16 cellular contexts compared by ENCODE assay signal in genomic region chr14:101451166-101451565, GRCh38.
DNase-seq lines count a peak whose midpoint lies in the region; TF ChIP-seq lines count a peak whose summit lies in the region.
"Had no signal": no experiment of that assay in that cellular context is flagged by ENCODE, and none has a peak within 500 bp of the region (broad histone marks: within the 10 kb centered on the region; RNA-seq: fewer than 3 reads in every experiment).

No MANE protein-coding gene starts in this region.

- intact Hi-C loops in spleen (cut with DNase I; ENCODE audit: low total_unique reads): no loop called here

- H3K27me3 ChIP-seq in H7 (ENCODE audit: control insufficient read depth, insufficient read depth, low read length) (peaks cover 6% of the 10 kb centered on the region; the same call in 1 of the 2 replicates), spleen (replicated peaks in 1 of 7) (peaks cover 0 to 80% (median 13%) of the 10 kb centered on the region in 7 donors)

- no peak for TF ChIP-seq CTCF in spleen (IDR thresholded peaks at IDR 0.05 in 8 of 11, conservative IDR thresholded peaks at IDR 0.05 in 3 of 11)

- no peaks in the 10 kb centered on the region for H3K9me3 ChIP-seq in spleen
- H3K9me3 ChIP-seq: Caco-2 had no signal

- H3K4me1 ChIP-seq in spleen: no peaks in the 10 kb centered on the region
- H3K4me1 ChIP-seq: Caco-2 had no signal

- no peak overlapping the region for H3K4me3 ChIP-seq in H7 (ENCODE audit: insufficient read depth, low read depth, low read length)
- H3K4me3 ChIP-seq in spleen: no peak overlapping the region
- H3K4me3 ChIP-seq: GM23338 had no signal

- DNase-seq in NCI-H2171 treated with DMSO at 0.1 percent for 48 hours (lab: John Stamatoyannopoulos, UW) (peak; percentile 40), NCI-H2171 (lab: John Stamatoyannopoulos, UW) (no peak), H7 (peak; percentile 8), NOMO-1 treated with DMSO at 0.1 percent for 48 hours (lab: John Stamatoyannopoulos, UW; ENCODE audit: unreplicated experiment) (peak; percentile 75), spleen (peak; percentile 27), NCI-H1105 treated with DMSO at 0.1 percent for 48 hours (lab: John Stamatoyannopoulos, UW) (no peak), NCI-H69 (lab: John Stamatoyannopoulos, UW) (no peak), NCI-H146 treated with DMSO at 0.1 percent for 48 hours (lab: John Stamatoyannopoulos, UW; ENCODE audit: unreplicated experiment) (no peak)
- DNase-seq: 8988T; Caco-2; CD4-positive, alpha-beta T cell; GDM1; HFFc6 had no signal

- H3K36me3 ChIP-seq in H7 (replicated peaks; ENCODE audit: control insufficient read depth, insufficient read depth, low read length): no peaks in the 10 kb centered on the region
- H3K36me3 ChIP-seq in spleen: no peaks in the 10 kb centered on the region

- WGBS in spleen, 5 donors: 57 to 69% (median 60%) methylated on average over 3 of the region's 3 CpGs

- no peak for TF ChIP-seq POLR2A in spleen (IDR thresholded peaks at IDR 0.05)

- no peak overlapping the region for H3K27ac ChIP-seq in spleen
- H3K27ac ChIP-seq: C4-2B, HL-60 had no signal

Comparison
In these comparisons a context has a peak if more than half of its experiments do, and no peak if none do; other contexts are left out.
1. DNase-seq: peak in NCI-H2171 treated with DMSO at 0.1 percent for 48 hours (single experiment), H7 (single experiment), NOMO-1 treated with DMSO at 0.1 percent for 48 hours (single experiment) and spleen (single experiment); none in NCI-H2171 (single experiment), NCI-H1105 treated with DMSO at 0.1 percent for 48 hours (single experiment), NCI-H69 (single experiment) and NCI-H146 treated with DMSO at 0.1 percent for 48 hours (single experiment).